Comparison of ENCODE assay signal across 20 cellular contexts in the genomic region with DNA sequence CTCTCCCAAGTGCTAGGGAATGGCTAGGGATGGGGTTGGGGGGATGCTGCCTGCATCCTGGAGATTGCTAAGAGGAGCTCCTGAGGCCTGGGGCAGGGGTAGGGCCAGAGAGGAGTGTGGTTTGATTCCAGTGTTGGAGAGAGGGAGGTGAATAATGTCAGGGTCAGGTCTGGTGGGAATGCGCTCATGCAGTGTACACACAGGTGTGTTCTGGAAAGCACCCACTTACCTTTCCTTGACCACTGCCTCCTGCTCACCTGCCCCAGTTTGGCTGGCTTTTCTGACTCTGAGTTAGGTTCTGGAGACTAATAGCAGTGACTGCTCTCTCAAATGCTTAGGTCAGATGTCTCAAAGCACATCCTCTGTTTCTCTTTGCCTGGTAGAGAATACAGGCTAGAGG.
DNase-seq lines count a peak whose midpoint lies in the region; ATAC-seq and TF ChIP-seq lines count a peak whose summit lies in the region.
"Had no signal": no experiment of that assay in that cellular context is flagged by ENCODE, and none has a peak within 500 bp of the region (broad histone marks: within the 10 kb centered on the region; RNA-seq: fewer than 3 reads in every experiment).

No MANE protein-coding gene starts in this region.

- H3K4me2 ChIP-seq in PC-3 (ENCODE audit: low read length) (no peak overlapping the region), mesendoderm (ENCODE audit: low read length) (no peak overlapping the region)
- H3K4me2 ChIP-seq: GM23338 had no signal

- no peak overlapping the region for H3K18ac ChIP-seq in mesendoderm (ENCODE audit: low read length)

- H3K4me1 ChIP-seq in PC-3 (ENCODE audit: insufficient read depth, low read length), result peaks cover 23% of the 10 kb centered on the region
- H3K4me1 ChIP-seq in left lung, result peaks cover 5 to 10% of the 10 kb centered on the region in 2 donors
- H3K4me1 ChIP-seq in mesendoderm (ENCODE audit: control insufficient read depth, low read depth, low read length), result peaks cover 3% of the 10 kb centered on the region
- H3K4me1 ChIP-seq in upper lobe of right lung, result no peaks in the 10 kb centered on the region
- H3K4me1 ChIP-seq: BE2C had no signal

- no peaks in the 10 kb centered on the region for H3K79me1 ChIP-seq in mesendoderm (ENCODE audit: low read length)

- H3K4ac ChIP-seq in mesendoderm (ENCODE audit: low read depth, low read length), result no peak overlapping the region

- H3K79me2 ChIP-seq in PC-3 (ENCODE audit: low read length), result no peaks in the 10 kb centered on the region
- H3K79me2 ChIP-seq in mesendoderm (ENCODE audit: control insufficient read depth, insufficient read depth, low read length), result no peaks in the 10 kb centered on the region

- BruUV-seq in PC-3 (replicated peaks; lab: Mats Ljungman, UMichigan), result no TSS peak

- ATAC-seq in PC-3 (no peak), left lung (peak; percentile 43), upper lobe of right lung (peak; percentile 47), sciatic nerve (no peak)
- ATAC-seq: GM12878, GM23338, HCT116 had no signal

- CTCF ChIA-PET in PC-3 (lab: Charles Lee), result interaction anchor here (0.7 kb wide), 1 partner anchor 101 kb away, joined by 5 read pairs; no protein-coding TSS in a partner anchor

- H3K27me3 ChIP-seq in PC-3 (ENCODE audit: low read length) (no peaks in the 10 kb centered on the region), left lung (no peaks in the 10 kb centered on the region), mesendoderm (ENCODE audit: insufficient read depth, low read length, poor library complexity) (no peaks in the 10 kb centered on the region), upper lobe of right lung (no peaks in the 10 kb centered on the region)
- H3K27me3 ChIP-seq: BE2C; BLaER1 treated with 17β-estradiol and CSF1 and Interleukin-3, amounts not matched to agents 10 nM and 100 nM had no signal

- H3K27ac ChIP-seq in PC-3 (ENCODE audit: low read length) (no peak overlapping the region), left lung (no peak overlapping the region), mesendoderm (ENCODE audit: low read depth, low read length) (no peak overlapping the region), upper lobe of right lung (no peak overlapping the region)

- H3K36me3 ChIP-seq in PC-3 (ENCODE audit: low read depth, low read length), result no peaks in the 10 kb centered on the region
- no peaks in the 10 kb centered on the region for H3K36me3 ChIP-seq in left lung
- no peaks in the 10 kb centered on the region for H3K36me3 ChIP-seq in mesendoderm (ENCODE audit: control insufficient read depth, insufficient read depth, low read length)
- H3K36me3 ChIP-seq in upper lobe of right lung, result no peaks in the 10 kb centered on the region
- H3K36me3 ChIP-seq: BE2C; BLaER1 treated with 17β-estradiol and CSF1 and Interleukin-3, amounts not matched to agents 10 nM and 100 nM had no signal

- intact Hi-C loops in PC-3 (cut with micrococcal nuclease) (no loop called here), left lung (cut with DNase I) (no loop called here), upper lobe of right lung (cut with DNase I) (no loop called here), sciatic nerve (cut with DNase I) (loop anchor here (10.0 kb wide), 1 partner anchor 135 kb away; the partner anchor contains the start of gene BMPER)

- in situ Hi-C loops in GM13976 (cut with MboI; ENCODE audit: low sequenced_read_pairs, unreplicated experiment), result no loop called here

- no peak overlapping the region for H2AFZ ChIP-seq in PC-3 (ENCODE audit: low read length)
- H2AFZ ChIP-seq: GM23338 had no signal

- peak; percentile 24 for DNase-seq in PC-3
- no peak for DNase-seq in left lung
- DNase-seq in mesendoderm, result no peak
- DNase-seq in upper lobe of right lung, result no peak
- no peak for DNase-seq in GM13976 (ENCODE audit: low spot score)
- no peak for DNase-seq in AG08396 (ENCODE audit: low spot score)
- no peak for DNase-seq in sciatic nerve (ENCODE audit: low spot score)
- DNase-seq: AML-193; BE2C; CD4-positive, alpha-beta T cell; CD8-positive, alpha-beta memory T cell; DMS 273 treated with DMSO at 0.1 percent for 48 hours; DMS79; EL; GDM1; H9 had no signal

- no peak overlapping the region for H3K9ac ChIP-seq in PC-3 (ENCODE audit: low read length)
- no peak overlapping the region for H3K9ac ChIP-seq in mesendoderm (ENCODE audit: low read length)
- H3K9ac ChIP-seq: BLaER1 treated with 17β-estradiol and CSF1 and Interleukin-3, amounts not matched to agents 10 nM and 100 nM had no signal

- no peak overlapping the region for H2BK5ac ChIP-seq in mesendoderm (ENCODE audit: low read length)

- no peaks in the 10 kb centered on the region for H3K9me2 ChIP-seq in PC-3 (replicated peaks; ENCODE audit: low read length)

- peak overlapping the region; percentile 12 for H3K23ac ChIP-seq in mesendoderm (ENCODE audit: low read length)

- TF ChIP-seq CTCF in PC-3 (conservative IDR thresholded peaks at IDR 0.05; ENCODE audit: low read depth, low read length) (no peak), left lung (IDR thresholded peaks at IDR 0.05) (no peak), upper lobe of right lung (IDR thresholded peaks at IDR 0.05) (no peak), GM13976 (IDR thresholded peaks at IDR 0.05; ENCODE audit: borderline replicate concordance, control extremely low read depth, extremely low read depth, insufficient read depth, missing control alignments) (no peak)

- no peak overlapping the region for H4K5ac ChIP-seq in mesendoderm (ENCODE audit: low read length)

- no peaks in the 10 kb centered on the region for H4K20me1 ChIP-seq in PC-3 (ENCODE audit: low read length)
- H4K20me1 ChIP-seq: BLaER1 treated with 17β-estradiol and CSF1 and Interleukin-3, amounts not matched to agents 10 nM and 100 nM had no signal

- no peak overlapping the region for H2BK120ac ChIP-seq in mesendoderm (ENCODE audit: low read depth, low read length)

- no peak overlapping the region for H2BK15ac ChIP-seq in mesendoderm (replicated peaks; ENCODE audit: low read depth)

- no peak overlapping the region for H4K8ac ChIP-seq in mesendoderm (ENCODE audit: low read depth, low read length)

- WGBS in mesendoderm (ENCODE audit: extremely low coverage, insufficient coverage, low lambda C conversion rate), result no CpG with 5 or more reads among the region's 1 CpG

- no peaks in the 10 kb centered on the region for H3F3A ChIP-seq in PC-3 (ENCODE audit: low read length, unreplicated experiment)

- no peaks in the 10 kb centered on the region for H3K9me3 ChIP-seq in PC-3 (ENCODE audit: low read length)
- H3K9me3 ChIP-seq in left lung, result no peaks in the 10 kb centered on the region
- H3K9me3 ChIP-seq in upper lobe of right lung, result no peaks in the 10 kb centered on the region
- H3K9me3 ChIP-seq: BE2C had no signal

- H2AK5ac ChIP-seq in mesendoderm (ENCODE audit: low read length), result no peak overlapping the region

- no peak overlapping the region for H3K56ac ChIP-seq in mesendoderm (ENCODE audit: low read length)

- H3K4me3 ChIP-seq in PC-3 (ENCODE audit: low read length) (no peak overlapping the region), left lung (no peak overlapping the region), mesendoderm (ENCODE audit: low read length) (no peak overlapping the region), upper lobe of right lung (no peak overlapping the region)
- H3K4me3 ChIP-seq: BLaER1 treated with 17β-estradiol and CSF1 and Interleukin-3, amounts not matched to agents 10 nM and 100 nM; GM12878; GM23338 had no signal

- POLR2A ChIA-PET in PC-3 (lab: Charles Lee; ENCODE audit: unreplicated experiment), result no interaction called here

Comparison
In these comparisons a context has a peak if more than half of its experiments do, and no peak if none do; other contexts are left out.
1. ATAC-seq: peak in left lung (single experiment) and upper lobe of right lung (single experiment); none in PC-3 (single experiment) and sciatic nerve (single experiment).